25 cellular contexts compared by ENCODE assay signal in genomic region chr10:109741712-109742111, GRCh38.
"Had no signal": no experiment of that assay in that cellular context is flagged by ENCODE, and none has a peak within 500 bp of the region (broad histone marks: within the 10 kb centered on the region; RNA-seq: fewer than 3 reads in every experiment).

No MANE protein-coding gene starts in this region.

- H3K4me3 Mint-ChIP-seq: activated CD4-positive, alpha-beta memory T cell treated with anti-CD3 and anti-CD28 coated beads for 36 hours; activated T-cell treated with anti-CD3 and anti-CD28 coated beads, Interleukin-2, amount 50 U/mL, for 4 hours; activated T-helper 17 cell treated with anti-CD3 and anti-CD28 coated beads, Interleukin-2, amount 50 U/mL, for 72 hours; dendritic cell treated with granulocyte-macrophage colony-stimulating factor and Interleukin-4, amounts not matched to agents 40 ng/mL and 50 ng/mL, for 4 days; nephron; stimulated activated memory B cell treated with anti-CD40 and anti-IgM and Interleukin-4, amounts not matched to agents 10 μg/mL and 1 μg/mL and 100 μg/mL, for 72 hours; stimulated activated naive CD8-positive, alpha-beta T cell treated with anti-CD3 and anti-CD28 coated beads, Interleukin-15, amount 100 ng/mL, for 72 hours; T-helper 1 cell treated with Interleukin-12 subunit alpha and Interleukin-12 subunit beta and Interleukin-4 antibody, amounts not matched to agents 30 μg/mL and 1 μg/mL, for 36 hours had no signal

- H3K4me1 Mint-ChIP-seq: activated T-helper 17 cell treated with anti-CD3 and anti-CD28 coated beads, Interleukin-2, amount 50 U/mL, for 72 hours; stimulated activated memory B cell treated with anti-CD40 and anti-IgM and Interleukin-4, amounts not matched to agents 10 μg/mL and 1 μg/mL and 100 μg/mL, for 72 hours; stimulated activated naive CD8-positive, alpha-beta T cell treated with anti-CD3 and anti-CD28 coated beads, Interleukin-15, amount 100 ng/mL, for 72 hours had no signal

- H3K36me3 Mint-ChIP-seq: activated CD4-positive, alpha-beta memory T cell treated with anti-CD3 and anti-CD28 coated beads for 36 hours; stimulated activated memory B cell treated with anti-CD40 and anti-IgM and Interleukin-4, amounts not matched to agents 10 μg/mL and 1 μg/mL and 100 μg/mL, for 72 hours had no signal

- H3K27ac Mint-ChIP-seq: activated CD4-positive, alpha-beta memory T cell treated with anti-CD3 and anti-CD28 coated beads for 36 hours; activated T-helper 17 cell treated with anti-CD3 and anti-CD28 coated beads, Interleukin-2, amount 50 U/mL, for 72 hours; dendritic cell treated with granulocyte-macrophage colony-stimulating factor and Interleukin-4, amounts not matched to agents 40 ng/mL and 50 ng/mL, for 4 days; nephron; stimulated activated memory B cell treated with anti-CD40 and anti-IgM and Interleukin-4, amounts not matched to agents 10 μg/mL and 1 μg/mL and 100 μg/mL, for 72 hours; stimulated activated naive CD8-positive, alpha-beta T cell treated with anti-CD3 and anti-CD28 coated beads, Interleukin-15, amount 100 ng/mL, for 72 hours; T-helper 1 cell treated with Interleukin-12 subunit alpha and Interleukin-12 subunit beta and Interleukin-4 antibody, amounts not matched to agents 30 μg/mL and 1 μg/mL, for 36 hours had no signal

- DNase-seq: activated CD4-positive, alpha-beta memory T cell treated with anti-CD3 and anti-CD28 coated beads for 36 hours; activated CD4-positive, alpha-beta T cell treated with anti-CD3 and anti-CD28 coated beads for 48 hours; activated CD8-positive, alpha-beta memory T cell treated with anti-CD3 and anti-CD28 coated beads, Interleukin-2, amount 50 U/mL, for 48 hours; activated gamma-delta T cell treated with Interleukin-2 at 50 U/mL for 16 hours; activated naive CD4-positive, alpha-beta T cell treated with anti-CD3 and anti-CD28 coated beads, Interleukin-2, amount 50 U/mL, for 16 hours; activated T-cell treated with anti-CD3 and anti-CD28 coated beads, Interleukin-2, amount 50 U/mL, for 4 hours; central memory CD4-positive, alpha-beta T cell; gastrocnemius medialis; glutamatergic neuron; islet precursor cell; left ventricle myocardium superior; retina; small intestine; stimulated activated CD4-positive, alpha-beta T cell treated with anti-CD3 and anti-CD28 coated beads, Interleukin-4, amount 100 ng/mL, for 24 hours; stimulated activated naive CD8-positive, alpha-beta T cell treated with anti-CD3 and anti-CD28 coated beads, Interleukin-15, amount 100 ng/mL, for 72 hours; substantia nigra; T-helper 9 cell; upper lobe of right lung had no signal

- ATAC-seq: activated CD4-positive, CD25-positive, alpha-beta regulatory T cell treated with anti-CD3 and anti-CD28 coated beads, Interleukin-2, amount 50 U/mL, for 24 hours; activated T-cell treated with anti-CD3 and anti-CD28 coated beads, Interleukin-2, amount 50 U/mL, for 4 hours; activated T-helper 17 cell treated with anti-CD3 and anti-CD28 coated beads, Interleukin-2, amount 50 U/mL, for 72 hours; gastrocnemius medialis; left ventricle myocardium superior; sciatic nerve; stimulated activated memory B cell treated with anti-CD40 and anti-IgM and Interleukin-4, amounts not matched to agents 10 μg/mL and 1 μg/mL and 100 μg/mL, for 72 hours; stimulated activated naive CD8-positive, alpha-beta T cell treated with anti-CD3 and anti-CD28 coated beads, Interleukin-15, amount 100 ng/mL, for 72 hours; upper lobe of right lung had no signal

- H3K9me3 Mint-ChIP-seq: activated CD4-positive, alpha-beta memory T cell treated with anti-CD3 and anti-CD28 coated beads for 36 hours; activated T-cell treated with anti-CD3 and anti-CD28 coated beads, Interleukin-2, amount 50 U/mL, for 4 hours; activated T-helper 17 cell treated with anti-CD3 and anti-CD28 coated beads, Interleukin-2, amount 50 U/mL, for 72 hours; dendritic cell treated with granulocyte-macrophage colony-stimulating factor and Interleukin-4, amounts not matched to agents 40 ng/mL and 50 ng/mL, for 4 days; stimulated activated memory B cell treated with anti-CD40 and anti-IgM and Interleukin-4, amounts not matched to agents 10 μg/mL and 1 μg/mL and 100 μg/mL, for 72 hours; stimulated activated naive CD8-positive, alpha-beta T cell treated with anti-CD3 and anti-CD28 coated beads, Interleukin-15, amount 100 ng/mL, for 72 hours; T-helper 1 cell treated with Interleukin-12 subunit alpha and Interleukin-12 subunit beta and Interleukin-4 antibody, amounts not matched to agents 30 μg/mL and 1 μg/mL, for 36 hours had no signal

- H3K27me3 Mint-ChIP-seq: dendritic cell treated with granulocyte-macrophage colony-stimulating factor and Interleukin-4, amounts not matched to agents 40 ng/mL and 50 ng/mL, for 4 days; stimulated activated memory B cell treated with anti-CD40 and anti-IgM and Interleukin-4, amounts not matched to agents 10 μg/mL and 1 μg/mL and 100 μg/mL, for 72 hours; stimulated activated naive CD8-positive, alpha-beta T cell treated with anti-CD3 and anti-CD28 coated beads, Interleukin-15, amount 100 ng/mL, for 72 hours had no signal
